In genomic region chr12:28172434-28173030, GRCh38 we compare ENCODE assay signal across 9 cellular contexts. TPM values are rescaled to one million over a fixed set of nuclear protein-coding genes. Genes with fewer than 3 reads are reported as not detected.
DNase-seq lines count a peak whose midpoint lies in the region; ATAC-seq and TF ChIP-seq lines count a peak whose summit lies in the region.
"Had no signal": no experiment of that assay in that cellular context is flagged by ENCODE, and none has a peak within 500 bp of the region (broad histone marks: within the 10 kb centered on the region; RNA-seq: fewer than 3 reads in every experiment).

No MANE protein-coding gene starts in this region.

- no peaks in the 10 kb centered on the region for H3K27me3 ChIP-seq in Panc1 (ENCODE audit: control insufficient read depth, insufficient read depth, low read length)

- no TSS peak for BruUV-seq in Panc1 (replicated peaks; lab: Mats Ljungman, UMichigan)

- intact Hi-C loops in CD14-positive monocyte (cut with micrococcal nuclease) (no loop called here), Panc1 (cut with micrococcal nuclease; ENCODE audit: unreplicated experiment) (loop anchor here (2.0 kb wide), 1 partner anchor 202 kb away; no protein-coding TSS in a partner anchor)

- H3K27ac Mint-ChIP-seq in CD14-positive monocyte: no peak overlapping the region

- peak; percentile 84 for ATAC-seq in Panc1
- peak; percentile 88 for ATAC-seq in esophagus mucosa

- in situ Hi-C loops in Panc1 (cut with HindIII; ENCODE audit: low pct_unique_long_range_greater_than_20kb, low sequenced_read_pairs): no loop called here

- TF ChIP-seq CTCF in CD14-positive monocyte (IDR thresholded peaks at IDR 0.05): peak; percentile 27
- peak; percentile 77 for TF ChIP-seq CTCF in Panc1 (IDR thresholded peaks at IDR 0.05)

- H3K4me1 ChIP-seq in Panc1 (ENCODE audit: control insufficient read depth, insufficient read depth, low read length): no peaks in the 10 kb centered on the region

- no peak overlapping the region for H3K27ac ChIP-seq in Panc1 (ENCODE audit: low read length)

- no peak for DNase-seq in CD14-positive monocyte (ENCODE audit: low spot score)
- DNase-seq in HPDE6-E6E7 (ENCODE audit: extremely low spot score): peak; percentile 64
- DNase-seq in Panc1 (ENCODE audit: low read depth, low spot score): peak; percentile 59
- DNase-seq in pulmonary artery endothelial cell (ENCODE audit: low read depth, low spot score): peak; percentile 32
- DNase-seq in putamen (ENCODE audit: low spot score): no peak
- DNase-seq in DMS153 (lab: John Stamatoyannopoulos, UW): no peak
- no peak for DNase-seq in stimulated activated CD4-positive, alpha-beta T cell treated with anti-CD3 and anti-CD28 coated beads, Interleukin-4, amount 100 ng/mL, for 24 hours
- DNase-seq: left cardiac atrium had no signal

- no peaks in the 10 kb centered on the region for H3K9me3 ChIP-seq in Panc1 (ENCODE audit: control insufficient read depth, insufficient read depth, low read depth, low read length)

- no peak overlapping the region for H3K4me3 Mint-ChIP-seq in CD14-positive monocyte

- POLR2A ChIA-PET in Panc1 (lab: Charles Lee): no interaction called here

- H3K4me1 Mint-ChIP-seq in CD14-positive monocyte: no peaks in the 10 kb centered on the region

- H3K4me3 ChIP-seq in Panc1 (ENCODE audit: low read depth in 2 of 2, low read length in 2 of 2): no peak overlapping the region

- no peaks in the 10 kb centered on the region for H3K36me3 ChIP-seq in Panc1 (ENCODE audit: control insufficient read depth, insufficient read depth, low read length)

- H3K27me3 Mint-ChIP-seq in CD14-positive monocyte (ENCODE audit: low read depth in 3 of 3): no peaks in the 10 kb centered on the region

- peaks cover 0 to 10% (median 2%) of the 10 kb centered on the region in 7 donors for H3K9me3 Mint-ChIP-seq in CD14-positive monocyte

- no peaks in the 10 kb centered on the region for H3K36me3 Mint-ChIP-seq in CD14-positive monocyte

- CTCF ChIA-PET in Panc1 (lab: Charles Lee): no interaction called here

RNA-seq across cellular contexts. Expression of gene CCDC91, which starts 17.7 kb away (rescaled TPM):
- polyA plus RNA-seq in CD14-positive monocyte: 10 to 100 TPM; 15.6 to 18.1 TPM
- 26.9 TPM for total RNA-seq in Panc1 (2021; ENCODE audit: unreplicated experiment)
- polyA plus RNA-seq in Panc1 (2012; ENCODE audit: insufficient read length): 33.2 TPM
- 13.3 TPM for total RNA-seq in esophagus mucosa
- 10.0 and 14.2 TPM in 2 replicates for total RNA-seq in pulmonary artery endothelial cell

Comparison
In these comparisons a context has a peak if more than half of its experiments do, and no peak if none do; other contexts are left out.
1. DNase-seq: peak in HPDE6-E6E7 (single experiment), Panc1 (single experiment) and pulmonary artery endothelial cell (single experiment); none in CD14-positive monocyte (single experiment), putamen (single experiment), DMS153 (single experiment) and stimulated activated CD4-positive, alpha-beta T cell treated with anti-CD3 and anti-CD28 coated beads, Interleukin-4, amount 100 ng/mL, for 24 hours (single experiment).